In the genomic region with DNA sequence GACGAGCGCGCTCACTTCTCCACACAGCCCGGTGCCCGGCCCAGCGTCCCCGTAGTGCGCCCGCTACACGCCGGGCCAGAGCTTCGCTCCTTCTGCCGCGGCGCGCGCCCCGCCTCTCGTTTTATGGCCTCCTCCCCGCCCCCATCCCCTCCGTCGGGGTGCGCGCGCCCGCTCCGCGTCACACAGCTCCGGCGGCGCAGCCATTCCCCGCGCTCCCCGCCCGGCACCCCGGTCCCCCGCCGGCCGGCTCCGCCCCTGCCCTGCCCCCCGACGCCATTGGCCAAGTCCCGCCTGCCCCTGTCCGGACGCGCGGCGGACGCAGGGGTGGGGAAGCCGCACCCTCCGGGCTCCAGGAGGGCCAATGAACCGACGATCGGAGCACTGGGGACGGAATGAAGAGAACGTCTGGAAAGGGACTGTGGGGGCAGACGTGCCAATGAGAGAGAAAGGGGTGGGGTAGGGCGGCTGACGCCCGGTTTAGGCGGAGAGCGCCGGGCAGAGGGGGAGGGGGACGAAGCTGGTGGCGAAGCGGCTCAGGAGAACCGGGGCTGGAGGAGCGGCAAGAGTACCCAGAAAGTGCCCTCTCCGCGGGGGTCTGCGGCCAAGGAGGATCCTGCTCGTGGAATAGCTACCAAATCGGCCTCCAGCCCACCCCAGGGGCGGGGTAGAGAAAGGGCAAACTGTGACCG, we compare ENCODE assay signal across 8 cellular contexts. TPM values are rescaled to one million over a fixed set of nuclear protein-coding genes. Genes with fewer than 3 reads are reported as not detected.
DNase-seq lines count a peak whose midpoint lies in the region; ATAC-seq and TF ChIP-seq lines count a peak whose summit lies in the region.

A gene with protein sequence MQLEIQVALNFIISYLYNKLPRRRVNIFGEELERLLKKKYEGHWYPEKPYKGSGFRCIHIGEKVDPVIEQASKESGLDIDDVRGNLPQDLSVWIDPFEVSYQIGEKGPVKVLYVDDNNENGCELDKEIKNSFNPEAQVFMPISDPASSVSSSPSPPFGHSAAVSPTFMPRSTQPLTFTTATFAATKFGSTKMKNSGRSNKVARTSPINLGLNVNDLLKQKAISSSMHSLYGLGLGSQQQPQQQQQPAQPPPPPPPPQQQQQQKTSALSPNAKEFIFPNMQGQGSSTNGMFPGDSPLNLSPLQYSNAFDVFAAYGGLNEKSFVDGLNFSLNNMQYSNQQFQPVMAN (minus strand): TSS at position 94 of the 689 bp plus-strand sequence. CDS start 2,337 bp downstream, outside the sequence.

- no peaks in the 10 kb centered on the region for H3K27me3 Mint-ChIP-seq in Caco-2 (ENCODE audit: insufficient read depth, unreplicated experiment)
- H3K27me3 Mint-ChIP-seq in effector memory CD8-positive, alpha-beta T cell: no peaks in the 10 kb centered on the region

- no peaks in the 10 kb centered on the region for H3K9me3 Mint-ChIP-seq in Caco-2 (ENCODE audit: unreplicated experiment)
- H3K9me3 Mint-ChIP-seq in effector memory CD8-positive, alpha-beta T cell: no peaks in the 10 kb centered on the region

- peaks cover 61% of the 10 kb centered on the region for H3K36me3 Mint-ChIP-seq in Caco-2 (ENCODE audit: insufficient read depth, unreplicated experiment)
- peaks cover 68% of the 10 kb centered on the region for H3K36me3 Mint-ChIP-seq in effector memory CD8-positive, alpha-beta T cell (ENCODE audit: insufficient read depth)

- intact Hi-C loops in Caco-2 (cut with micrococcal nuclease; ENCODE audit: unreplicated experiment): loop anchor here (5.0 kb wide), 2 partner anchors 286 to 301 kb away; a partner anchor contains a TSS

- H3K27me3 ChIP-seq in Caco-2 (replicated peaks; ENCODE audit: control insufficient read depth, insufficient read depth, low read length): no peaks in the 10 kb centered on the region

- peak within 1 kb of the TSS; percentile 96 for H3K4me3 ChIP-seq in Caco-2 (ENCODE audit: low read depth, low read length)

- peak within 1 kb of the TSS; percentile 79 for H3K4me3 Mint-ChIP-seq in Caco-2 (ENCODE audit: unreplicated experiment)
- peak within 1 kb of the TSS; percentile 98 to 99 for H3K4me3 Mint-ChIP-seq in effector memory CD8-positive, alpha-beta T cell

- CTCF ChIA-PET in Caco-2 (lab: Charles Lee): interaction anchor here (0.5 to 4.0 kb wide), 19 partner anchors 14 to 281 kb away, joined by 3 to 40 read pairs (median 7); no protein-coding TSS in a partner anchor

- DNase-seq in Caco-2 (peak; percentile 100), HUDEP-2 (lab: John Stamatoyannopoulos, UW; ENCODE audit: unreplicated experiment in 76 of 76) (peak in 75 of 76 experiments; percentile 69 to 99 (median 96)), NOMO-1 treated with dmso at 0.1 percent for 144 hours (lab: John Stamatoyannopoulos, UW; ENCODE audit: unreplicated experiment) (peak; percentile 98), mesenteric fat pad (ENCODE audit: low spot score) (peak; percentile 99)
- peak; percentile 90 to 97 (median 95) for DNase-seq in activated CD8-positive, alpha-beta memory T cell treated with anti-CD3 and anti-CD28 coated beads for 48 hours (ENCODE audit: low read depth in 2 of 3, low spot score in 2 of 3)
- peak; percentile 93 to 95 (median 95) for DNase-seq in effector memory CD8-positive, alpha-beta T cell
- peak; percentile 92 for DNase-seq in stimulated activated CD8-positive, alpha-beta memory T cell treated with anti-CD3 and anti-CD28 coated beads, Interleukin-15, amount 100 ng/mL, for 1 hour (ENCODE audit: low read depth)

- H3K27ac Mint-ChIP-seq in Caco-2 (ENCODE audit: unreplicated experiment): peak within 1 kb of the TSS; percentile 95
- H3K27ac Mint-ChIP-seq in effector memory CD8-positive, alpha-beta T cell: peak within 1 kb of the TSS; percentile 98 to 99

- no peaks in the 10 kb centered on the region for H3K9me3 ChIP-seq in Caco-2

- ATAC-seq in GM21381 (IDR thresholded peaks at IDR 0.05; ENCODE audit: unreplicated experiment): peak; percentile 66
- ATAC-seq in effector memory CD8-positive, alpha-beta T cell (replicated peaks): peak; percentile 65

- peaks cover 23% of the 10 kb centered on the region for H3K4me1 Mint-ChIP-seq in Caco-2 (ENCODE audit: low read depth, unreplicated experiment)
- peaks cover 41 to 54% of the 10 kb centered on the region in 2 donors for H3K4me1 Mint-ChIP-seq in effector memory CD8-positive, alpha-beta T cell (ENCODE audit: low read depth in 2 of 2)

- peaks cover 7% of the 10 kb centered on the region for H3K36me3 ChIP-seq in Caco-2 (ENCODE audit: control insufficient read depth, insufficient read depth, low read length)

- no TSS peak for BruUV-seq in Caco-2 (replicated peaks; lab: Mats Ljungman, UMichigan)

- peaks cover 15% of the 10 kb centered on the region for H3K4me1 ChIP-seq in Caco-2

- POLR2A ChIA-PET in Caco-2 (lab: Charles Lee): interaction anchor here (0.5 to 5.6 kb wide), 65 partner anchors 8 to 1452 kb away, joined by 3 to 296 read pairs (median 7); a partner anchor contains a TSS

- no peak for TF ChIP-seq CTCF in Caco-2 (IDR thresholded peaks at IDR 0.05; ENCODE audit: insufficient read depth in 1 of 2, low read depth in 1 of 2, low read length in 1 of 2, severe bottlenecking in 1 of 2, unreplicated experiment in 1 of 2)

RNA-seq across cellular contexts. Expression of the gene that starts here (rescaled TPM):
- total RNA-seq in Caco-2 (2022): 114 TPM in 2 replicates
- 70.7 TPM for total RNA-seq in mesenteric fat pad

Comparison
In these comparisons a context has a peak if more than half of its experiments do, and no peak if none do; other contexts are left out.
1. Peak in every context shown above with its lines: DNase-seq, ATAC-seq and H3K4me3 ChIP-seq.